Comparison of ENCODE assay signal across 19 cellular contexts in genomic region chr9:85137606-85138150, GRCh38.
A peak's percentile ranks its signal among the peaks of the same experiment; 100 is the strongest.
DNase-seq lines count a peak whose midpoint lies in the region; TF ChIP-seq lines count a peak whose summit lies in the region.
"Had no signal": no experiment of that assay in that cellular context is flagged by ENCODE, and none has a peak within 500 bp of the region (broad histone marks: within the 10 kb centered on the region; RNA-seq: fewer than 3 reads in every experiment).

No MANE protein-coding gene starts in this region.

- TF ChIP-seq CTCF in epithelial cell of esophagus (IDR thresholded peaks at IDR 0.05; ENCODE audit: insufficient read depth, low read depth, low read length, missing control alignments) = no peak
- TF ChIP-seq CTCF in neural cell (IDR thresholded peaks at IDR 0.05; ENCODE audit: poor library complexity, severe bottlenecking) = no peak
- no peak for TF ChIP-seq CTCF in osteoblast (IDR thresholded peaks at IDR 0.05; ENCODE audit: extremely low read depth, low read depth, low read length)

- peak; percentile 10 for DNase-seq in NCI-H748 (lab: John Stamatoyannopoulos, UW; ENCODE audit: unreplicated experiment)
- no peak for DNase-seq in NCI-H748 treated with DMSO at 0.1 percent for 48 hours (lab: John Stamatoyannopoulos, UW)
- DNase-seq in epithelial cell of esophagus (ENCODE audit: low read depth) = peak; percentile 9
- DNase-seq in NCI-H69 (lab: John Stamatoyannopoulos, UW) = no peak
- DNase-seq in NCI-H526 treated with DMSO at 0.1 percent for 48 hours (lab: John Stamatoyannopoulos, UW) = no peak
- no peak for DNase-seq in osteoblast (ENCODE audit: insufficient read length, low spot score, missing footprints)
- DNase-seq: ACHN; BE2C; C1 segment of cervical spinal cord; CD4-positive, CD25-positive, alpha-beta regulatory T cell; CD8-positive, alpha-beta memory T cell; COR-L47; DMS 273 treated with DMSO at 0.1 percent for 48 hours; DMS53; DND-41; EL; H9 had no signal

- peak overlapping the region; percentile 28 for H3K4me2 ChIP-seq in neural cell (ENCODE audit: low read length)
- no peak overlapping the region for H3K4me2 ChIP-seq in osteoblast (ENCODE audit: insufficient read depth, low read length)

- no peaks in the 10 kb centered on the region for H3K9me2 ChIP-seq in neural cell (ENCODE audit: insufficient read depth, low read length)

- H3K4me3 ChIP-seq in epithelial cell of esophagus (ENCODE audit: low read length) (no peak overlapping the region), neural cell (ENCODE audit: low read length) (peak overlapping the region; percentile 15), osteoblast (ENCODE audit: insufficient read depth, low read length) (no peak overlapping the region)
- H3K4me3 ChIP-seq: GM12878 had no signal

- TF ChIP-seq EP300 in neural cell (conservative IDR thresholded peaks at IDR 0.05; ENCODE audit: poor library complexity, severe bottlenecking) = peak; percentile 94

- no peaks in the 10 kb centered on the region for H4K20me1 ChIP-seq in neural cell (ENCODE audit: insufficient read depth)
- no peaks in the 10 kb centered on the region for H4K20me1 ChIP-seq in osteoblast (ENCODE audit: insufficient read depth, low read length)

- peak overlapping the region; percentile 69 for H3K27ac ChIP-seq in neural cell (ENCODE audit: low read length)
- no peak overlapping the region for H3K27ac ChIP-seq in osteoblast (ENCODE audit: low read depth, low read length)

- no peaks in the 10 kb centered on the region for H3F3A ChIP-seq in neural cell (ENCODE audit: insufficient read depth, low read length, poor library complexity, severe bottlenecking)

- peak overlapping the region; percentile 14 for H3K9ac ChIP-seq in neural cell (ENCODE audit: low read length)

- no peaks in the 10 kb centered on the region for H3K27me3 ChIP-seq in neural cell (ENCODE audit: insufficient read depth, low read depth, low read length)
- H3K27me3 ChIP-seq in osteoblast (ENCODE audit: insufficient read depth, low read length) = no peaks in the 10 kb centered on the region
- H3K27me3 ChIP-seq: BE2C had no signal

- H3K36me3 ChIP-seq in neural cell (ENCODE audit: insufficient read depth, low read length) (no peaks in the 10 kb centered on the region), osteoblast (ENCODE audit: insufficient read depth, low read length) (no peaks in the 10 kb centered on the region)
- H3K36me3 ChIP-seq: BE2C had no signal

- no peak for TF ChIP-seq RAD21 in neural cell (conservative IDR thresholded peaks at IDR 0.05)

- H3K9me3 ChIP-seq in neural cell (ENCODE audit: low read length) (no peaks in the 10 kb centered on the region), osteoblast (ENCODE audit: low read depth, low read length) (no peaks in the 10 kb centered on the region)
- H3K9me3 ChIP-seq: BE2C had no signal

- H3K79me2 ChIP-seq in neural cell (replicated peaks; ENCODE audit: insufficient read depth, low read length) (no peaks in the 10 kb centered on the region), osteoblast (ENCODE audit: insufficient read depth, low read length) (no peaks in the 10 kb centered on the region)

- H2AFZ ChIP-seq in neural cell (ENCODE audit: low read depth, low read length) = no peak overlapping the region
- no peak overlapping the region for H2AFZ ChIP-seq in osteoblast (ENCODE audit: low read length)

- no peaks in the 10 kb centered on the region for H3K4me1 ChIP-seq in osteoblast (ENCODE audit: insufficient read depth, low read length)
- H3K4me1 ChIP-seq: BE2C had no signal

TF ChIP-seq in neural cell, 6 proteins besides CTCF, POLR2A, EP300 and RAD21:
- TF ChIP-seq REST (IDR thresholded peaks at IDR 0.05; ENCODE audit: borderline replicate concordance) (peak; percentile 93), SMC3 (conservative IDR thresholded peaks at IDR 0.05; ENCODE audit: poor library complexity) (peak; percentile 33), POLR2AphosphoS5 (IDR thresholded peaks at IDR 0.05) (peak; percentile 83), TAF1 (IDR thresholded peaks at IDR 0.05; ENCODE audit: low read depth) (no peak), EZH2 (IDR thresholded peaks at IDR 0.05; ENCODE audit: borderline replicate concordance, insufficient read depth, low read length, poor library complexity, severe bottlenecking) (no peak), MXI1 (conservative IDR thresholded peaks at IDR 0.05; ENCODE audit: poor library complexity, severe bottlenecking) (no peak)

Comparison
In these comparisons a context has a peak if more than half of its experiments do, and no peak if none do; other contexts are left out.
1. DNase-seq: peak in NCI-H748 (single experiment) and epithelial cell of esophagus (single experiment); none in NCI-H748 treated with DMSO at 0.1 percent for 48 hours (single experiment), NCI-H69 (single experiment), NCI-H526 treated with DMSO at 0.1 percent for 48 hours (single experiment) and osteoblast (single experiment).